Comparison of ENCODE assay signal across 17 cellular contexts in the genomic region with DNA sequence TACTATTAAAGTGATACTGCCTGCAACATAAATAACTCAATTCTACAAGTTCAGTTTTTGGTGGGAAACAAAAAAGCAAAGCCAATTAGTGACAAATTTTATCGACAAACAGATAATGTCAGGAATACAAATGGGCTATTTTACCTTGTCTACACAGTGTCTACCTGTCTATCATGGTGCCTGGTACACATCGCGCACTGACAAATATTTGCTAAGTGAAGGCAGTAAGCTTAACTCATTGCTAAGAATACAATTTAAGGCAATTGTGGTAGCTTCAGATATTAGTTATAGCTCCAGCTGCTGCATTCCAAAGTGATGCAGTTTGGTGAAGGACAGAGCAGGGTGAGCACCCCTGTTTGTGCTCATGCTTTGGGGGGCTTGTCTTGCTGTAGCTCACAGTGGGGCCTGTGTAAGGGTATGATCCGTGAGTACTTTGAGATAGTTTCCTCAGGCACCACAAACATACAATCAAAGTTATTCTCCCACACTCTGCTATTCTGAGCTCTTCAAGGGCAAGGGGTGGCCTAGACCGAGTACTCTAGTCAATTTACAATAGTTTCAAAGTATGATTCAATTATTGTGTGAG.
"Had no signal": no experiment of that assay in that cellular context is flagged by ENCODE, and none has a peak within 500 bp of the region (broad histone marks: within the 10 kb centered on the region; RNA-seq: fewer than 3 reads in every experiment).

No MANE protein-coding gene starts in this region.

- H3K4me3 ChIP-seq: cardiac muscle cell, esophagus squamous epithelium, lung, neural progenitor cell, ovary, SK-N-MC, upper lobe of left lung had no signal

- H3K36me3 Mint-ChIP-seq: activated naive CD4-positive, alpha-beta T cell treated with anti-CD3 and anti-CD28 coated beads, Interleukin-2, amount 10 ng/mL, durations not matched to agents 7 days and 5 days had no signal

- H3K9me3 Mint-ChIP-seq: activated CD4-positive, alpha-beta memory T cell treated with anti-CD3 and anti-CD28 coated beads for 36 hours; activated naive CD4-positive, alpha-beta T cell treated with anti-CD3 and anti-CD28 coated beads, Interleukin-2, amount 10 ng/mL, durations not matched to agents 7 days and 5 days; neural progenitor cell; stimulated activated memory B cell treated with anti-CD40 and anti-IgM and Interleukin-4, amounts not matched to agents 10 μg/mL and 1 μg/mL and 100 μg/mL, for 72 hours had no signal

- H3K9me3 ChIP-seq: esophagus squamous epithelium, ovary, upper lobe of left lung had no signal

- H3K9ac ChIP-seq: neural progenitor cell had no signal

- H3K27ac ChIP-seq: cardiac muscle cell, neural progenitor cell, ovary, SK-N-MC, upper lobe of left lung had no signal

- H3K27me3 Mint-ChIP-seq: activated CD4-positive, alpha-beta memory T cell treated with anti-CD3 and anti-CD28 coated beads for 36 hours; activated CD8-positive, alpha-beta memory T cell treated with anti-CD3 and anti-CD28 coated beads, Interleukin-2, amount 10 ng/mL, durations not matched to agents 7 days and 5 days; activated naive CD4-positive, alpha-beta T cell treated with anti-CD3 and anti-CD28 coated beads, Interleukin-2, amount 10 ng/mL, durations not matched to agents 7 days and 5 days; stimulated activated memory B cell treated with anti-CD40 and anti-IgM and Interleukin-4, amounts not matched to agents 10 μg/mL and 1 μg/mL and 100 μg/mL, for 72 hours had no signal

- H3K4me3 Mint-ChIP-seq: activated CD4-positive, alpha-beta memory T cell treated with anti-CD3 and anti-CD28 coated beads for 36 hours; activated CD8-positive, alpha-beta memory T cell treated with anti-CD3 and anti-CD28 coated beads, Interleukin-2, amount 10 ng/mL, durations not matched to agents 7 days and 5 days; activated naive CD4-positive, alpha-beta T cell treated with anti-CD3 and anti-CD28 coated beads, Interleukin-2, amount 10 ng/mL, durations not matched to agents 7 days and 5 days; neural progenitor cell; stimulated activated memory B cell treated with anti-CD40 and anti-IgM and Interleukin-4, amounts not matched to agents 10 μg/mL and 1 μg/mL and 100 μg/mL, for 72 hours had no signal

- FAIRE-seq: colon had no signal

- H3K27ac Mint-ChIP-seq: activated CD4-positive, alpha-beta memory T cell treated with anti-CD3 and anti-CD28 coated beads for 36 hours; activated CD8-positive, alpha-beta memory T cell treated with anti-CD3 and anti-CD28 coated beads, Interleukin-2, amount 10 ng/mL, durations not matched to agents 7 days and 5 days; activated naive CD4-positive, alpha-beta T cell treated with anti-CD3 and anti-CD28 coated beads, Interleukin-2, amount 10 ng/mL, durations not matched to agents 7 days and 5 days; neural progenitor cell; stimulated activated memory B cell treated with anti-CD40 and anti-IgM and Interleukin-4, amounts not matched to agents 10 μg/mL and 1 μg/mL and 100 μg/mL, for 72 hours had no signal

- H3K27me3 ChIP-seq: cardiac muscle cell, esophagus squamous epithelium, neural progenitor cell, ovary, upper lobe of left lung had no signal

- H2AFZ ChIP-seq: neural progenitor cell had no signal

- H3K36me3 ChIP-seq: cardiac muscle cell, neural progenitor cell, ovary, upper lobe of left lung had no signal

- H3K4me2 ChIP-seq: neural progenitor cell had no signal

- DNase-seq: activated CD4-positive, alpha-beta memory T cell treated with anti-CD3 and anti-CD28 coated beads for 36 hours; activated CD4-positive, alpha-beta T cell treated with anti-CD3 and anti-CD28 coated beads for 1 hour; activated CD8-positive, alpha-beta memory T cell treated with anti-CD3 and anti-CD28 coated beads, Interleukin-2, amount 10 ng/mL, durations not matched to agents 7 days and 5 days; activated naive CD4-positive, alpha-beta T cell treated with anti-CD3 and anti-CD28 coated beads, Interleukin-2, amount 10 ng/mL, durations not matched to agents 7 days and 5 days; activated T-cell treated with anti-CD3 and anti-CD28 coated beads, Interleukin-2, amount 50 U/mL, for 1 hour; esophagus squamous epithelium; ovary; stimulated activated CD4-positive, alpha-beta T cell treated with anti-CD3 and anti-CD28 coated beads, Interleukin-2, amount 100 ng/mL, for 48 hours; T-helper 1 cell; T1000; upper lobe of left lung had no signal
